Comparison of ENCODE assay signal across 8 cellular contexts in the genomic region with DNA sequence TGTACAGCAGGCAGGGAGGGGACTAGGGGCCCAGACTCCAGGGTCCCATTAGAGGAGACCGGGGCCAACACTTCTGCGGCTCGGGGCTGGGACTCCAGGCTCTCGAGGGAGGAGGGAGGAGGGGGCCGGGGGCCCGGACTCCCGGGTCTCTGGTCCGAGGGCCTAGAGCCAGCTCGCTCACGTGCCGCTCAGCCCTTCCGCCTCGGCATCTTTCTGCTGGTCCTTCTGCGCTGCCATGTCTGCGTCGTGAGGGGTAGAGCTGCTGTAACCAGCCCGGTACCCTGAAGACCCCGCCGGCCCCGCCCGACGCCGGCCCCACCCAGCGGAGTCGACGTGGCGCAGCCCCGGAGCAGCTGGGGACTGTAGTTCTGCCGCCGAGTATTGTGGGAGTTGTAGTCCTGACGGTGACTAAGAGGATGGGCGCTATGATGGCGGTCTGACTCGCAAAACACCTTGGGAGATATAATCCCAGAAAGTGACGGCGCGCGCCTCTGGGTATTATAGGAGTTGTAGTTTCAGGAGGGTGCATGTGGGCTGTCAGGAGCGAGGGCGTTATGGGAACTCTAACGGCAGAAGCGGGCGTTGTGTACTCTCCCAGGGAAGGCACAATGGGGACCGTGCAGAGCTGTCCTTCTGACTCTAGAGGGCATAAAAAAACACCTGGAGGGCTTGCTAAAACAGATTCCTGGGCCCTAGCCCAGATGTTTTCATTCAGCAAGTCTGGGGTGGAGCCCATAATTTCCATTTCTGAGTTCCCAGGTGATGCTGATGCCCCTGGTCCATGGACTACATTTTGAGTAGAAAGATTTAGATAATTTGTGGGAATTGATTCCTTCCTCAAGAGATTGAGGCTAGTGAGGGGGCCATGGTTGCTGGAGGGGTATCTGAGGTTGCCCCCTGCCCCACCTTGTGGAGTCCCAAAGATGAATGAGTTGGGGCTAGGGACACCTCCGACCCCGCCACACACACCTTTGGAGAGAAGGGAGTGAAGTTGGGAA. TPM values are rescaled to one million over a fixed set of nuclear protein-coding genes. Genes with fewer than 3 reads are reported as not detected.
DNase-seq lines count a peak whose midpoint lies in the region; ATAC-seq and TF ChIP-seq lines count a peak whose summit lies in the region.

Gene RABAC1, minus strand, starts transcription at position 266 of the 998 bp plus-strand sequence. Its CDS starts 29 bp downstream, at position 237.

- H2AFZ ChIP-seq in OCI-LY7 (ENCODE audit: low read length): peak within 1 kb of the TSS; percentile 32; the same call in 1 of the 2 replicates

- DNase-seq in D341Med (ENCODE audit: low spot score) (peak; percentile 96), HuH-7.5 (ENCODE audit: low spot score) (peak; percentile 95), OCI-LY7 (ENCODE audit: low spot score) (peak; percentile 93), activated T-cell treated with anti-CD3 and anti-CD28 coated beads for 1 hour (ENCODE audit: low read depth) (peak; percentile 80), epidermal melanocyte (ENCODE audit: insufficient read length, low spot score) (peak; percentile 99)
- peak; percentile 52 to 77 for DNase-seq in stimulated activated CD8-positive, alpha-beta memory T cell treated with anti-CD3 and anti-CD28 coated beads, Interleukin-4, amount 100 ng/mL, for 1 hour (ENCODE audit: low read depth in 2 of 2, low spot score in 1 of 2)

- no peaks in the 10 kb centered on the region for H3K9me2 ChIP-seq in OCI-LY7 (ENCODE audit: insufficient read depth, low read length)

- H4K20me1 ChIP-seq in OCI-LY7 (ENCODE audit: insufficient read depth, low read length): no peaks in the 10 kb centered on the region

- CTCF ChIA-PET in OCI-LY7 (lab: Charles Lee; ENCODE audit: unreplicated experiment): no interaction called here

- H3K4me3 ChIP-seq in OCI-LY7 (ENCODE audit: low read depth, low read length, poor library complexity, severe bottlenecking) (peak within 1 kb of the TSS; percentile 88), mononuclear cell (ENCODE audit: low read length) (peak within 1 kb of the TSS; percentile 83)

- intact Hi-C loops in OCI-LY7 (cut with micrococcal nuclease; ENCODE audit: unreplicated experiment): loop anchor here (2.0 to 10.0 kb wide), 3 partner anchors 35 to 165 kb away; partner anchors contain the start of genes ATP1A3 and CEACAM3

- peak within 1 kb of the TSS; percentile 95 for H3K4me2 ChIP-seq in OCI-LY7 (ENCODE audit: low read length)

- H3K36me3 ChIP-seq in OCI-LY7 (ENCODE audit: insufficient read depth, low read length): peaks cover 23% of the 10 kb centered on the region

- BruUV-seq in OCI-LY7 (replicated peaks; lab: Mats Ljungman, UMichigan): no TSS peak

- H3K4me1 ChIP-seq in OCI-LY7 (ENCODE audit: insufficient read depth, low read length, poor library complexity, severe bottlenecking) (peaks cover 19% of the 10 kb centered on the region), mononuclear cell (ENCODE audit: insufficient read depth, low read length) (peaks cover 19% of the 10 kb centered on the region)

- POLR2A ChIA-PET in OCI-LY7 (lab: Charles Lee): interaction anchor here (0.9 to 1.1 kb wide), 2 partner anchors 84 to 100 kb away, joined by 3 to 5 read pairs; partner anchors contain the start of gene RPS19

- no peaks in the 10 kb centered on the region for H3K27me3 ChIP-seq in mononuclear cell (ENCODE audit: insufficient read depth, low read length)

- peak; percentile 76 for TF ChIP-seq CTCF in OCI-LY7 (conservative IDR thresholded peaks at IDR 0.05; ENCODE audit: low read length)

- H3K27ac ChIP-seq in OCI-LY7 (ENCODE audit: low read depth, low read length, poor library complexity, severe bottlenecking): peak within 1 kb of the TSS; percentile 65

- H3K9me3 ChIP-seq in OCI-LY7 (ENCODE audit: low read length): no peaks in the 10 kb centered on the region
- no peaks in the 10 kb centered on the region for H3K9me3 ChIP-seq in mononuclear cell (ENCODE audit: low read depth, low read length)

- peak; percentile 78 for ATAC-seq in GM21447 (IDR thresholded peaks at IDR 0.05; ENCODE audit: unreplicated experiment)

- peaks cover 4% of the 10 kb centered on the region; the same call in 1 of the 2 replicates for H3K79me2 ChIP-seq in OCI-LY7 (ENCODE audit: insufficient read depth, low read depth, low read length)

RNA-seq across cellular contexts. Expression of gene RABAC1, which starts in this region (rescaled TPM):
- total RNA-seq in OCI-LY7 (2014; rRNA removed; shearing (Covaris generic)): 161 and 171 TPM in 2 replicates
- total RNA-seq in OCI-LY7 (2022) (167 and 191 TPM in 2 replicates), mononuclear cell (44.6 TPM)

Comparison
In these comparisons a context has a peak if more than half of its experiments do, and no peak if none do; other contexts are left out.
1. Peak in every context shown above with its lines: DNase-seq, ATAC-seq, H3K4me3 ChIP-seq and H3K27ac ChIP-seq.